ENCODE assay signal across 20 cellular contexts in genomic region chr7:71327946-71328345, GRCh38.
A peak's percentile ranks its signal among the peaks of the same experiment; 100 is the strongest.
DNase-seq lines count a peak whose midpoint lies in the region; ATAC-seq and TF ChIP-seq lines count a peak whose summit lies in the region.
"Had no signal": no experiment of that assay in that cellular context is flagged by ENCODE, and none has a peak within 500 bp of the region (broad histone marks: within the 10 kb centered on the region; RNA-seq: fewer than 3 reads in every experiment).

No MANE protein-coding gene starts in this region.

- ATAC-seq in Right ventricle myocardium inferior (peak; percentile 28), right cardiac atrium (no peak), heart right ventricle (peak in 5 of 8 donors; percentile 44 to 65 (median 48)), left cardiac atrium (no peak), left ventricle myocardium superior (peak; percentile 64)
- ATAC-seq in stimulated activated effector memory CD8-positive, alpha-beta T cell treated with anti-CD3 and anti-CD28 coated beads, Interleukin-12 subunit alpha, Interleukin-12 subunit beta, amount 100 ng/mL, for 72 hours, result no peak
- ATAC-seq: A549; CD8-positive, alpha-beta T cell had no signal

- H3K4me3 Mint-ChIP-seq in stimulated activated effector memory CD8-positive, alpha-beta T cell treated with anti-CD3 and anti-CD28 coated beads, Interleukin-12 subunit alpha, Interleukin-12 subunit beta, amount 100 ng/mL, for 72 hours, result no peak overlapping the region
- H3K4me3 Mint-ChIP-seq: B cell; CD4-positive, alpha-beta T cell; CD8-positive, alpha-beta T cell had no signal

- intact Hi-C loops in Right ventricle myocardium inferior (cut with DNase I), result no loop called here
- intact Hi-C loops in right cardiac atrium (cut with DNase I), result no loop called here
- intact Hi-C loops in heart right ventricle (cut with DNase I), result loop anchor here in 1 of 10 donors (10.0 kb wide), 1 partner anchor 77 kb away; no protein-coding TSS in a partner anchor
- intact Hi-C loops in left cardiac atrium (cut with DNase I), result no loop called here
- intact Hi-C loops in left ventricle myocardium superior (cut with micrococcal nuclease), result no loop called here
- intact Hi-C loops in adrenal gland (cut with DNase I), result no loop called here

- DNase-seq in Right ventricle myocardium inferior (ENCODE audit: missing footprints) (no peak), right cardiac atrium (no peak), heart right ventricle (no peak), left cardiac atrium (no peak), SK-N-MC (ENCODE audit: low read depth, low spot score) (no peak), left ventricle myocardium superior (no peak), adrenal gland (no peak)
- DNase-seq in stimulated activated effector memory CD8-positive, alpha-beta T cell treated with anti-CD3 and anti-CD28 coated beads, Interleukin-12 subunit alpha, Interleukin-12 subunit beta, amount 100 ng/mL, for 72 hours (ENCODE audit: low spot score in 2 of 2), result no peak
- DNase-seq: AML-193; Caco-2; Calu3; CD4-positive, alpha-beta T cell; CD8-positive, alpha-beta T cell; DMS79 treated with DMSO at 0.1 percent for 48 hours; GF-D8 had no signal

- H3K9ac ChIP-seq in SK-N-MC (ENCODE audit: insufficient read length), result no peak overlapping the region
- H3K9ac ChIP-seq: BLaER1 treated with 17β-estradiol and CSF1 and Interleukin-3, amounts not matched to agents 10 nM and 100 nM had no signal

- H3K27ac Mint-ChIP-seq in stimulated activated effector memory CD8-positive, alpha-beta T cell treated with anti-CD3 and anti-CD28 coated beads, Interleukin-12 subunit alpha, Interleukin-12 subunit beta, amount 100 ng/mL, for 72 hours, result no peak overlapping the region
- H3K27ac Mint-ChIP-seq: B cell; CD4-positive, alpha-beta T cell; CD8-positive, alpha-beta T cell had no signal

- peaks cover 14% of the 10 kb centered on the region for H3K9me3 Mint-ChIP-seq in stimulated activated effector memory CD8-positive, alpha-beta T cell treated with anti-CD3 and anti-CD28 coated beads, Interleukin-12 subunit alpha, Interleukin-12 subunit beta, amount 100 ng/mL, for 72 hours

- H3K36me3 ChIP-seq in heart right ventricle (no peaks in the 10 kb centered on the region), SK-N-MC (ENCODE audit: insufficient read depth, low read length) (no peaks in the 10 kb centered on the region), adrenal gland (replicated peaks in 1 of 2) (no peaks in the 10 kb centered on the region)
- H3K36me3 ChIP-seq: BLaER1 treated with 17β-estradiol and CSF1 and Interleukin-3, amounts not matched to agents 10 nM and 100 nM had no signal

- H3K27me3 ChIP-seq in right cardiac atrium (ENCODE audit: control insufficient read depth, insufficient read depth), result no peaks in the 10 kb centered on the region
- no peaks in the 10 kb centered on the region for H3K27me3 ChIP-seq in heart right ventricle
- no peaks in the 10 kb centered on the region for H3K27me3 ChIP-seq in adrenal gland
- H3K27me3 ChIP-seq: BLaER1 treated with 17β-estradiol and CSF1 and Interleukin-3, amounts not matched to agents 10 nM and 100 nM had no signal

- no peaks in the 10 kb centered on the region for H3K9me3 ChIP-seq in right cardiac atrium (ENCODE audit: control insufficient read depth, low read length)
- H3K9me3 ChIP-seq in heart right ventricle, result no peaks in the 10 kb centered on the region
- no peaks in the 10 kb centered on the region for H3K9me3 ChIP-seq in SK-N-MC (ENCODE audit: low read depth, low read length)
- no peaks in the 10 kb centered on the region for H3K9me3 ChIP-seq in adrenal gland (replicated peaks in 1 of 3)
- H3K9me3 ChIP-seq: Caco-2 had no signal

- no peak for TF ChIP-seq POLR2A in adrenal gland (IDR thresholded peaks at IDR 0.05)

- peaks cover 3% of the 10 kb centered on the region for H3K4me1 ChIP-seq in right cardiac atrium (ENCODE audit: control insufficient read depth, insufficient read depth, low read length)
- peaks cover 0 to 27% (median 10%) of the 10 kb centered on the region in 9 donors for H3K4me1 ChIP-seq in heart right ventricle
- no peaks in the 10 kb centered on the region for H3K4me1 ChIP-seq in adrenal gland (replicated peaks in 1 of 2)
- H3K4me1 ChIP-seq: A549, Caco-2 had no signal

- TF ChIP-seq CTCF in heart right ventricle (IDR thresholded peaks at IDR 0.05) (no peak), adrenal gland (IDR thresholded peaks at IDR 0.05) (no peak)

- no peaks in the 10 kb centered on the region for H3K36me3 Mint-ChIP-seq in stimulated activated effector memory CD8-positive, alpha-beta T cell treated with anti-CD3 and anti-CD28 coated beads, Interleukin-12 subunit alpha, Interleukin-12 subunit beta, amount 100 ng/mL, for 72 hours
- H3K36me3 Mint-ChIP-seq: CD8-positive, alpha-beta T cell had no signal

- H3K27ac ChIP-seq in right cardiac atrium (ENCODE audit: low read length) (no peak overlapping the region), heart right ventricle (peak overlapping the region in 2 of 10 donors; percentile 15 to 51), SK-N-MC (peak overlapping the region; percentile 85), adrenal gland (no peak overlapping the region)
- H3K27ac ChIP-seq: 22Rv1; A549; BLaER1 treated with 17β-estradiol and CSF1 and Interleukin-3, amounts not matched to agents 10 nM and 100 nM; C4-2B had no signal

- H3K4me1 Mint-ChIP-seq in stimulated activated effector memory CD8-positive, alpha-beta T cell treated with anti-CD3 and anti-CD28 coated beads, Interleukin-12 subunit alpha, Interleukin-12 subunit beta, amount 100 ng/mL, for 72 hours, result no peaks in the 10 kb centered on the region
- H3K4me1 Mint-ChIP-seq: B cell had no signal

- WGBS in right cardiac atrium, result 60% methylated on average over 5 of the region's 5 CpGs
- WGBS in heart right ventricle, 2 donors, result 54 to 55% methylated on average over 5 of the region's 5 CpGs
- 66 to 85% (median 82%) methylated on average over 5 of the region's 5 CpGs for WGBS in adrenal gland, 4 donors

- H3K4me3 ChIP-seq in right cardiac atrium (ENCODE audit: low read length) (no peak overlapping the region), heart right ventricle (no peak overlapping the region), SK-N-MC (peak overlapping the region; percentile 35; the same call in 1 of the 2 replicates), adrenal gland (no peak overlapping the region)
- H3K4me3 ChIP-seq: A549; BLaER1 treated with 17β-estradiol and CSF1 and Interleukin-3, amounts not matched to agents 10 nM and 100 nM had no signal

Comparison
In these comparisons a context has a peak if more than half of its experiments do, and no peak if none do; other contexts are left out.
1. ATAC-seq: peak in Right ventricle myocardium inferior (single experiment), heart right ventricle (5 of 8) and left ventricle myocardium superior (single experiment); none in right cardiac atrium (0 of 2), left cardiac atrium (0 of 2) and stimulated activated effector memory CD8-positive, alpha-beta T cell treated with anti-CD3 and anti-CD28 coated beads, Interleukin-12 subunit alpha, Interleukin-12 subunit beta, amount 100 ng/mL, for 72 hours (single experiment).